ENCODE assay signal across 26 cellular contexts in genomic region chr13:34620073-34620858, GRCh38.
DNase-seq lines count a peak whose midpoint lies in the region; TF ChIP-seq lines count a peak whose summit lies in the region.
"Had no signal": no experiment of that assay in that cellular context is flagged by ENCODE, and none has a peak within 500 bp of the region (broad histone marks: within the 10 kb centered on the region; RNA-seq: fewer than 3 reads in every experiment).

No MANE protein-coding gene starts in this region.

- H3K27me3 Mint-ChIP-seq in type B pancreatic cell, result no peaks in the 10 kb centered on the region
- H3K27me3 Mint-ChIP-seq in activated CD4-positive, alpha-beta memory T cell treated with anti-CD3 and anti-CD28 coated beads, Interleukin-2, amount 10 ng/mL, durations not matched to agents 7 days and 5 days, result no peaks in the 10 kb centered on the region
- H3K27me3 Mint-ChIP-seq: activated naive CD8-positive, alpha-beta T cell treated with anti-CD3 and anti-CD28 coated beads, Interleukin-2, amount 10 ng/mL, durations not matched to agents 7 days and 5 days; stimulated activated memory B cell treated with anti-CD40 and anti-IgM and Interleukin-4, amounts not matched to agents 10 μg/mL and 1 μg/mL and 100 μg/mL, for 72 hours had no signal

- TF ChIP-seq CTCF in WERI-Rb-1 (IDR thresholded peaks at IDR 0.05; ENCODE audit: low read depth, low read length) (no peak), type B pancreatic cell (conservative IDR thresholded peaks at IDR 0.05) (no peak)

- H3K27ac Mint-ChIP-seq in type B pancreatic cell, result peak overlapping the region; percentile 31
- no peak overlapping the region for H3K27ac Mint-ChIP-seq in activated CD4-positive, alpha-beta memory T cell treated with anti-CD3 and anti-CD28 coated beads, Interleukin-2, amount 10 ng/mL, durations not matched to agents 7 days and 5 days
- H3K27ac Mint-ChIP-seq: activated naive CD8-positive, alpha-beta T cell treated with anti-CD3 and anti-CD28 coated beads, Interleukin-2, amount 10 ng/mL, durations not matched to agents 7 days and 5 days; activated T-cell treated with anti-CD3 and anti-CD28 coated beads, Interleukin-2, amount 50 U/mL, for 24 hours; CD4-positive, alpha-beta T cell; stimulated activated memory B cell treated with anti-CD40 and anti-IgM and Interleukin-4, amounts not matched to agents 10 μg/mL and 1 μg/mL and 100 μg/mL, for 72 hours; T-helper 2 cell treated with Interferon-gamma antibody and Interleukin-4, amounts not matched to agents 5 μg/mL and 100 μg/mL, for 36 hours had no signal

- peaks cover 18% of the 10 kb centered on the region for H3K4me1 Mint-ChIP-seq in type B pancreatic cell (ENCODE audit: unreplicated experiment)
- no peaks in the 10 kb centered on the region for H3K4me1 Mint-ChIP-seq in activated CD4-positive, alpha-beta memory T cell treated with anti-CD3 and anti-CD28 coated beads, Interleukin-2, amount 10 ng/mL, durations not matched to agents 7 days and 5 days
- H3K4me1 Mint-ChIP-seq: activated naive CD8-positive, alpha-beta T cell treated with anti-CD3 and anti-CD28 coated beads, Interleukin-2, amount 10 ng/mL, durations not matched to agents 7 days and 5 days; stimulated activated memory B cell treated with anti-CD40 and anti-IgM and Interleukin-4, amounts not matched to agents 10 μg/mL and 1 μg/mL and 100 μg/mL, for 72 hours had no signal

- no peaks in the 10 kb centered on the region for H3K9me3 ChIP-seq in WERI-Rb-1 (ENCODE audit: severe bottlenecking)
- H3K9me3 ChIP-seq: neutrophil, prostate gland, sigmoid colon, upper lobe of right lung had no signal

- H3K4me3 Mint-ChIP-seq in type B pancreatic cell, result no peak overlapping the region
- no peak overlapping the region for H3K4me3 Mint-ChIP-seq in activated CD4-positive, alpha-beta memory T cell treated with anti-CD3 and anti-CD28 coated beads, Interleukin-2, amount 10 ng/mL, durations not matched to agents 7 days and 5 days
- H3K4me3 Mint-ChIP-seq: activated naive CD8-positive, alpha-beta T cell treated with anti-CD3 and anti-CD28 coated beads, Interleukin-2, amount 10 ng/mL, durations not matched to agents 7 days and 5 days; activated T-cell treated with anti-CD3 and anti-CD28 coated beads, Interleukin-2, amount 50 U/mL, for 24 hours; CD4-positive, alpha-beta T cell; stimulated activated memory B cell treated with anti-CD40 and anti-IgM and Interleukin-4, amounts not matched to agents 10 μg/mL and 1 μg/mL and 100 μg/mL, for 72 hours; T-helper 2 cell treated with Interferon-gamma antibody and Interleukin-4, amounts not matched to agents 5 μg/mL and 100 μg/mL, for 36 hours had no signal

- DNase-seq in HEK293T (ENCODE audit: extremely low spot score) (no peak), NCI-H2227 treated with DMSO at 0.1 percent for 48 hours (lab: John Stamatoyannopoulos, UW) (peak; percentile 99), WERI-Rb-1 (peak; percentile 45), type B pancreatic cell (ENCODE audit: extremely low spot score, unreplicated experiment) (no peak), cortex of kidney (lab: John Stamatoyannopoulos, UW) (no peak)
- DNase-seq in activated CD4-positive, alpha-beta memory T cell treated with anti-CD3 and anti-CD28 coated beads, Interleukin-2, amount 10 ng/mL, durations not matched to agents 7 days and 5 days, result no peak
- no peak for DNase-seq in central memory CD4-positive, alpha-beta T cell
- DNase-seq: activated CD4-positive, alpha-beta T cell treated with anti-CD3 and anti-CD28 coated beads for 4 hours; activated gamma-delta T cell; activated naive CD8-positive, alpha-beta T cell treated with anti-CD3 and anti-CD28 coated beads, Interleukin-2, amount 10 ng/mL, durations not matched to agents 7 days and 5 days; activated T-cell treated with anti-CD3 and anti-CD28 coated beads, Interleukin-2, amount 50 U/mL, for 24 hours; CD4-positive, alpha-beta T cell; cerebellar nuclear complex; glutamatergic neuron; islet precursor cell; Karpas-422; left ventricle myocardium superior; NCI-H2081; sigmoid colon; stimulated activated CD4-positive, alpha-beta T cell treated with anti-CD3 and anti-CD28 coated beads, Interleukin-4, amount 100 ng/mL, for 4 hours; substantia nigra; upper lobe of right lung had no signal

- H3K27me3 ChIP-seq in WERI-Rb-1 (ENCODE audit: insufficient read depth, low read depth, severe bottlenecking), result no peaks in the 10 kb centered on the region
- H3K27me3 ChIP-seq: neutrophil, sigmoid colon, upper lobe of right lung had no signal

- H3K36me3 Mint-ChIP-seq in type B pancreatic cell, result no peaks in the 10 kb centered on the region
- no peaks in the 10 kb centered on the region for H3K36me3 Mint-ChIP-seq in activated CD4-positive, alpha-beta memory T cell treated with anti-CD3 and anti-CD28 coated beads, Interleukin-2, amount 10 ng/mL, durations not matched to agents 7 days and 5 days (ENCODE audit: low read depth)
- H3K36me3 Mint-ChIP-seq: activated naive CD8-positive, alpha-beta T cell treated with anti-CD3 and anti-CD28 coated beads, Interleukin-2, amount 10 ng/mL, durations not matched to agents 7 days and 5 days; stimulated activated memory B cell treated with anti-CD40 and anti-IgM and Interleukin-4, amounts not matched to agents 10 μg/mL and 1 μg/mL and 100 μg/mL, for 72 hours had no signal

- H3K36me3 ChIP-seq in WERI-Rb-1, result no peaks in the 10 kb centered on the region
- H3K36me3 ChIP-seq: neutrophil, prostate gland, sigmoid colon, upper lobe of right lung had no signal

- peak overlapping the region; percentile 29 for H3K4me3 ChIP-seq in WERI-Rb-1 (ENCODE audit: low read depth, low read length)
- H3K4me3 ChIP-seq: prostate gland, sigmoid colon, upper lobe of right lung had no signal

- peak overlapping the region; percentile 77 for H3K27ac ChIP-seq in WERI-Rb-1
- H3K27ac ChIP-seq: neutrophil, prostate gland, sigmoid colon, upper lobe of right lung had no signal

- CTCF ChIA-PET in HEK293T (lab: Yijun Ruan, JAX), result no interaction called here
- CTCF ChIA-PET in activated CD4-positive, alpha-beta memory T cell treated with anti-CD3 and anti-CD28 coated beads, Interleukin-2, amount 10 ng/mL, durations not matched to agents 7 days and 5 days (lab: Charles Lee), result no interaction called here

- POLR2A ChIA-PET in HEK293T (lab: Yijun Ruan, JAX), result no interaction called here
- POLR2A ChIA-PET in activated CD4-positive, alpha-beta memory T cell treated with anti-CD3 and anti-CD28 coated beads, Interleukin-2, amount 10 ng/mL, durations not matched to agents 7 days and 5 days (lab: Charles Lee), result no interaction called here

- peaks cover 6% of the 10 kb centered on the region for H3K9me3 Mint-ChIP-seq in type B pancreatic cell
- no peaks in the 10 kb centered on the region for H3K9me3 Mint-ChIP-seq in activated CD4-positive, alpha-beta memory T cell treated with anti-CD3 and anti-CD28 coated beads, Interleukin-2, amount 10 ng/mL, durations not matched to agents 7 days and 5 days
- H3K9me3 Mint-ChIP-seq: activated T-cell treated with anti-CD3 and anti-CD28 coated beads, Interleukin-2, amount 50 U/mL, for 24 hours; stimulated activated memory B cell treated with anti-CD40 and anti-IgM and Interleukin-4, amounts not matched to agents 10 μg/mL and 1 μg/mL and 100 μg/mL, for 72 hours had no signal

TF ChIP-seq in HEK293T, 16 proteins besides CTCF, POLR2A, EP300 and RAD21:
- TF ChIP-seq HDGF (IDR thresholded peaks at IDR 0.05; ENCODE audit: borderline replicate concordance) (no peak), PKNOX1 (IDR thresholded peaks at IDR 0.05) (0 out of 2 replicates have a peak, but pooled peaks have one; percentile 21)

Comparison
In these comparisons a context has a peak if more than half of its experiments do, and no peak if none do; other contexts are left out.
1. DNase-seq: peak in NCI-H2227 treated with DMSO at 0.1 percent for 48 hours (single experiment) and WERI-Rb-1 (single experiment); none in HEK293T (single experiment), type B pancreatic cell (single experiment), cortex of kidney (single experiment), activated CD4-positive, alpha-beta memory T cell treated with anti-CD3 and anti-CD28 coated beads, Interleukin-2, amount 10 ng/mL, durations not matched to agents 7 days and 5 days (single experiment) and central memory CD4-positive, alpha-beta T cell (single experiment).